ENCODE assay signal across 1 cellular context in the genomic region with DNA sequence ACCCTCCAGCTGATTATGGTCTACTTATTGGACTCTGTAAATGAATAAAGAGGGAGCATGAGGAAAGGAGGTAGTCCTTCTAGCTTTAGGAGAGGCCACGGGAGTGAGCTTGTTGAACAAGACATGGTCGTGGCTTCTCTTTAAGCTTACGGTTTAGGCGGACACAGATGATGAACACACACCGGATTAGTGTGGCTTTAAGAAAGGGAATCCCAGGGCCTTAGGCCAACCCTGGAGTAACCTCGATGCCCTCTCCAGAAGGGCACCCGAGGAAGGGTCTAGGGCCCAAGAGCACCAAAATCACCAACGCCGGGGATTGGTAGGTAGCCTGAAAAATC.
TF ChIP-seq lines count a peak whose summit lies in the region.

No MANE protein-coding gene starts in this region.

TF ChIP-seq in HepG2, 621 proteins besides CTCF, POLR2A, EP300 and RAD21:
- TF ChIP-seq ZNF7 (CRISPR knock-in tag; IDR thresholded peaks at IDR 0.05) = no peak
- peak; percentile 41; the same call in 1 of the 2 replicates for TF ChIP-seq ZNF446 (CRISPR knock-in tag; IDR thresholded peaks at IDR 0.05)
- no peak for TF ChIP-seq KDM5B (CRISPR knock-in tag; IDR thresholded peaks at IDR 0.05; ENCODE audit: borderline replicate concordance)
- TF ChIP-seq, protein P1, sequence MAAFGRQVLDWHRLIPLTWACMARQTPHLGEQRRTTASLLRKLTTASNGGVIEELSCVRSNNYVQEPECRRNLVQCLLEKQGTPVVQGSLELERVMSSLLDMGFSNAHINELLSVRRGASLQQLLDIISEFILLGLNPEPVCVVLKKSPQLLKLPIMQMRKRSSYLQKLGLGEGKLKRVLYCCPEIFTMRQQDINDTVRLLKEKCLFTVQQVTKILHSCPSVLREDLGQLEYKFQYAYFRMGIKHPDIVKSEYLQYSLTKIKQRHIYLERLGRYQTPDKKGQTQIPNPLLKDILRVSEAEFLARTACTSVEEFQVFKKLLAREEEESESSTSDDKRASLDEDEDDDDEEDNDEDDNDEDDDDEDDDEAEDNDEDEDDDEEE (CRISPR knock-in tag; IDR thresholded peaks at IDR 0.05) = 0 out of 2 replicates have a peak, but pooled peaks have one; percentile 13
- TF ChIP-seq ARNTL (CRISPR knock-in tag; IDR thresholded peaks at IDR 0.05) = no peak
- TF ChIP-seq, protein P2, sequence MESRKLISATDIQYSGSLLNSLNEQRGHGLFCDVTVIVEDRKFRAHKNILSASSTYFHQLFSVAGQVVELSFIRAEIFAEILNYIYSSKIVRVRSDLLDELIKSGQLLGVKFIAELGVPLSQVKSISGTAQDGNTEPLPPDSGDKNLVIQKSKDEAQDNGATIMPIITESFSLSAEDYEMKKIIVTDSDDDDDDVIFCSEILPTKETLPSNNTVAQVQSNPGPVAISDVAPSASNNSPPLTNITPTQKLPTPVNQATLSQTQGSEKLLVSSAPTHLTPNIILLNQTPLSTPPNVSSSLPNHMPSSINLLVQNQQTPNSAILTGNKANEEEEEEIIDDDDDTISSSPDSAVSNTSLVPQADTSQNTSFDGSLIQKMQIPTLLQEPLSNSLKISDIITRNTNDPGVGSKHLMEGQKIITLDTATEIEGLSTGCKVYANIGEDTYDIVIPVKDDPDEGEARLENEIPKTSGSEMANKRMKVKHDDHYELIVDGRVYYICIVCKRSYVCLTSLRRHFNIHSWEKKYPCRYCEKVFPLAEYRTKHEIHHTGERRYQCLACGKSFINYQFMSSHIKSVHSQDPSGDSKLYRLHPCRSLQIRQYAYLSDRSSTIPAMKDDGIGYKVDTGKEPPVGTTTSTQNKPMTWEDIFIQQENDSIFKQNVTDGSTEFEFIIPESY (CRISPR knock-in tag; IDR thresholded peaks at IDR 0.05) = no peak
- 0 out of 2 replicates have a peak, but pooled peaks have one; percentile 23 for TF ChIP-seq GFI1 (CRISPR knock-in tag; IDR thresholded peaks at IDR 0.05; ENCODE audit: borderline replicate concordance)
- TF ChIP-seq CHD4 (IDR thresholded peaks at IDR 0.05; ENCODE audit: borderline replicate concordance, low read length) = 0 out of 2 replicates have a peak, but pooled peaks have one; percentile 6
- TF ChIP-seq, protein P3, sequence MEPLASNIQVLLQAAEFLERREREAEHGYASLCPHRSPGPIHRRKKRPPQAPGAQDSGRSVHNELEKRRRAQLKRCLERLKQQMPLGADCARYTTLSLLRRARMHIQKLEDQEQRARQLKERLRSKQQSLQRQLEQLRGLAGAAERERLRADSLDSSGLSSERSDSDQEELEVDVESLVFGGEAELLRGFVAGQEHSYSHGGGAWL (CRISPR knock-in tag; IDR thresholded peaks at IDR 0.05) = no peak
- TF ChIP-seq JARID2 (CRISPR knock-in tag; IDR thresholded peaks at IDR 0.05; ENCODE audit: insufficient replicate concordance) = peak; percentile 4
- peak; percentile 82; the same call in 1 of the 2 replicates for TF ChIP-seq EED (CRISPR knock-in tag; IDR thresholded peaks at IDR 0.05)
- no peak for TF ChIP-seq ZNF337 (CRISPR knock-in tag; IDR thresholded peaks at IDR 0.05; ENCODE audit: borderline replicate concordance, low read depth)
- no peak for TF ChIP-seq ZNF256 (CRISPR knock-in tag; conservative IDR thresholded peaks at IDR 0.05)
- TF ChIP-seq SALL1 (CRISPR knock-in tag; IDR thresholded peaks at IDR 0.05) = no peak
- TF ChIP-seq ADNP (CRISPR knock-in tag; IDR thresholded peaks at IDR 0.05) = no peak
- no peak for TF ChIP-seq ZNF552 (CRISPR knock-in tag; IDR thresholded peaks at IDR 0.05; ENCODE audit: borderline replicate concordance)
- TF ChIP-seq ZNF543 (CRISPR knock-in tag; IDR thresholded peaks at IDR 0.05) = no peak
- TF ChIP-seq AGO1 (IDR thresholded peaks at IDR 0.05; ENCODE audit: low read depth, low read length, poor library complexity, severe bottlenecking) = no peak
- TF ChIP-seq ISX (CRISPR knock-in tag; conservative IDR thresholded peaks at IDR 0.05) = 0 out of 2 replicates have a peak, but pooled peaks have one; percentile 10
- no peak for TF ChIP-seq RBFOX2 (IDR thresholded peaks at IDR 0.05; ENCODE audit: low read depth, low read length)
- TF ChIP-seq, protein P4, sequence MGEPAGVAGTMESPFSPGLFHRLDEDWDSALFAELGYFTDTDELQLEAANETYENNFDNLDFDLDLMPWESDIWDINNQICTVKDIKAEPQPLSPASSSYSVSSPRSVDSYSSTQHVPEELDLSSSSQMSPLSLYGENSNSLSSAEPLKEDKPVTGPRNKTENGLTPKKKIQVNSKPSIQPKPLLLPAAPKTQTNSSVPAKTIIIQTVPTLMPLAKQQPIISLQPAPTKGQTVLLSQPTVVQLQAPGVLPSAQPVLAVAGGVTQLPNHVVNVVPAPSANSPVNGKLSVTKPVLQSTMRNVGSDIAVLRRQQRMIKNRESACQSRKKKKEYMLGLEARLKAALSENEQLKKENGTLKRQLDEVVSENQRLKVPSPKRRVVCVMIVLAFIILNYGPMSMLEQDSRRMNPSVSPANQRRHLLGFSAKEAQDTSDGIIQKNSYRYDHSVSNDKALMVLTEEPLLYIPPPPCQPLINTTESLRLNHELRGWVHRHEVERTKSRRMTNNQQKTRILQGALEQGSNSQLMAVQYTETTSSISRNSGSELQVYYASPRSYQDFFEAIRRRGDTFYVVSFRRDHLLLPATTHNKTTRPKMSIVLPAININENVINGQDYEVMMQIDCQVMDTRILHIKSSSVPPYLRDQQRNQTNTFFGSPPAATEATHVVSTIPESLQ (CRISPR knock-in tag; conservative IDR thresholded peaks at IDR 0.05) = no peak
- no peak for TF ChIP-seq HNF4A (CRISPR knock-in tag; IDR thresholded peaks at IDR 0.05)
- no peak for TF ChIP-seq DR1 (CRISPR knock-in tag; IDR thresholded peaks at IDR 0.05)
